ENCODE assay signal across 9 cellular contexts in the genomic region with DNA sequence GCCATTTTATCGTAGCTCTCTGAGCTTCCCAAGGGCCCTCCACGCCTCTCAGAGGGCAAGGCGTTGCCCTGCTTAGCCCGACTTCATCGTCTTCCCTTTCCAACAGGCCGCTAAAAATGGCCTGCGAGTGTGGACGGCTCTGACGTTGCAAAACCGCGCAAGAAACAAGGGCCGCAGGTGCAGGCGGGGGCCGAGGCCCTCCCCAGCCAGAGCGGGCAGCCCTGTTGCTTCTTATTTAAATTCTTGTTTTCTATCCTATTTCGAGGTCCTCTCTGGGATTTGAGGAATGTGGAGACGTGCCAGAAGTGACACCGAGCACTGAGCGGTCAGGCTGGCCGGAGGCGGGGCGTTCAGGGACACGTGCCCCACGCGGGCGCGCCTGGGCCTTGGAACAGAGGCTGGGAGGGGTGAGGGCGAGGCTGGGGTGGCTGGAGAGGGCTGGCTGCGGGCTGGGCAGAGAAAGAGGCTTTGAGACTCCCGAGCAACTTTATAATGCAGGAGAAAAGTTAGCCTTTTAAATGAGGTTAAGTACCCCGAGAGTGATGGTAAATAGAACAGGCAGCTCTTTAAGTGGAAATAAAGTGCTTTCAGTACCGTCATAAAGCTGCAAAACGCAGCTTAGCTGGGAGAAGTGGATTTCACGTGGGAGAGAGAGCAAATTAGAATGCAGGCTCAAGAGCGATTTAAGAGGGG.
DNase-seq lines count a peak whose midpoint lies in the region; ATAC-seq, FAIRE-seq and TF ChIP-seq lines count a peak whose summit lies in the region.
"Had no signal": no experiment of that assay in that cellular context is flagged by ENCODE, and none has a peak within 500 bp of the region (broad histone marks: within the 10 kb centered on the region; RNA-seq: fewer than 3 reads in every experiment).

No MANE protein-coding gene starts in this region.

- no peak overlapping the region for H3K4me3 Mint-ChIP-seq in activated CD4-positive, alpha-beta T cell treated with anti-CD3 and anti-CD28 coated beads, Interleukin-2, amount 10 ng/mL, durations not matched to agents 24 days and 14 days

- 0 out of 2 replicates have a peak overlapping the region, but pooled peaks have one; percentile 31 for H2BK15ac ChIP-seq in H1 (ENCODE audit: low read length)

- no peak overlapping the region for H3K27ac ChIP-seq in H1 (ENCODE audit: low read depth, low read length)
- peak overlapping the region; percentile 59 to 76 for H3K27ac ChIP-seq in lung (ENCODE audit: low read depth in 1 of 2, low read length in 1 of 2)
- H3K27ac ChIP-seq in substantia nigra (ENCODE audit: low read depth, low read length, poor library complexity, severe bottlenecking), result peak overlapping the region; percentile 5
- H3K27ac ChIP-seq: 22Rv1 had no signal

- FAIRE-seq in H1 (lab: Jason Lieb, UNC), result no peak

- H3K4me3 ChIP-seq in H1 (ENCODE audit: extremely low read depth in 1 of 4, insufficient read depth in 2 of 4, low read depth in 3 of 4, low read length in 4 of 4), result peak overlapping the region in 1 of 4 experiments; percentile 31; a peak in 1 of 8 replicates
- H3K4me3 ChIP-seq in lung, result no peak overlapping the region

- DNase-seq in NCI-H1436 (lab: John Stamatoyannopoulos, UW), result peak; percentile 15
- DNase-seq in NCI-H1436 treated with DMSO at 0.1 percent for 48 hours (lab: John Stamatoyannopoulos, UW), result no peak
- peak; percentile 23 to 74 for DNase-seq in H1 (ENCODE audit: low read depth in 1 of 2, low spot score in 2 of 2)
- DNase-seq in lung (ENCODE audit: low spot score), result peak; percentile 96
- peak in 47 of 49 donors; percentile 12 to 88 (median 52) for DNase-seq in substantia nigra (lab: John Stamatoyannopoulos, UW)
- DNase-seq in activated CD4-positive, alpha-beta T cell treated with anti-CD3 and anti-CD28 coated beads, Interleukin-2, amount 10 ng/mL, durations not matched to agents 24 days and 14 days, result no peak

- H3K4me1 Mint-ChIP-seq in activated CD4-positive, alpha-beta T cell treated with anti-CD3 and anti-CD28 coated beads, Interleukin-2, amount 10 ng/mL, durations not matched to agents 24 days and 14 days, result peaks cover 40% of the 10 kb centered on the region

- TF ChIP-seq POLR2A in H1 (IDR thresholded peaks at IDR 0.05; ENCODE audit: control extremely low read depth in 1 of 2, low read depth in 2 of 2, low read length in 2 of 2), result no peak

- no peaks in the 10 kb centered on the region for H3K79me2 ChIP-seq in H1 (ENCODE audit: control insufficient read depth in 1 of 2, insufficient read depth in 2 of 2, low read length in 2 of 2)

- 57% methylated on average over 31 of the region's 35 CpGs; no CpG with 5 or more reads in 1 of the 2 experiments for WGBS in H1 (ENCODE audit: extremely low coverage in 1 of 2, insufficient coverage in 1 of 2, insufficient read length in 1 of 2, insufficient replicate concordance in 2 of 2, low coverage in 1 of 2, low lambda C conversion rate in 2 of 2, missing lambda C conversion rate in 1 of 2), 2 experiments
- 11 to 18% methylated on average over 35 of the region's 35 CpGs for WGBS in lung, 2 donors

- H3K27ac Mint-ChIP-seq in activated CD4-positive, alpha-beta T cell treated with anti-CD3 and anti-CD28 coated beads, Interleukin-2, amount 10 ng/mL, durations not matched to agents 24 days and 14 days, result no peak overlapping the region

- peak overlapping the region; percentile 43 to 44 for H3K4me2 ChIP-seq in H1 (ENCODE audit: insufficient read depth in 1 of 2, low read depth in 2 of 2, low read length in 2 of 2)

- H3K56ac ChIP-seq in H1 (replicated peaks; ENCODE audit: insufficient read length, low read depth, low read length), result no peak overlapping the region

- H3K27me3 ChIP-seq in H1 (replicated peaks in 1 of 4; ENCODE audit: control insufficient read depth in 3 of 4, extremely low read depth in 1 of 4, insufficient read depth in 3 of 4, low read length in 3 of 4), result no peaks in the 10 kb centered on the region; a peak in 2 of 7 replicates
- no peaks in the 10 kb centered on the region for H3K27me3 ChIP-seq in lung (ENCODE audit: control insufficient read depth, insufficient read depth)

- no peak overlapping the region for H3K23ac ChIP-seq in H1 (ENCODE audit: insufficient read length)

- no peaks in the 10 kb centered on the region for H3K79me1 ChIP-seq in H1 (ENCODE audit: low read depth, low read length)

- no peak overlapping the region for H3K14ac ChIP-seq in H1 (ENCODE audit: insufficient read length)

- no peaks in the 10 kb centered on the region for H3K23me2 ChIP-seq in H1 (ENCODE audit: low read depth, low read length)

- H3K9ac ChIP-seq in H1 (replicated peaks in 1 of 4; ENCODE audit: extremely low read depth in 1 of 4, low read depth in 3 of 4, low read length in 3 of 4), result no peak overlapping the region

- H3K36me3 ChIP-seq in H1 (ENCODE audit: control insufficient read depth in 2 of 4, insufficient read depth in 4 of 4, low read length in 3 of 4), result no peaks in the 10 kb centered on the region
- H3K36me3 ChIP-seq in lung (ENCODE audit: control insufficient read depth in 2 of 2, insufficient read depth in 2 of 2, low read length in 2 of 2), result no peaks in the 10 kb centered on the region

- no peak for TF ChIP-seq EP300 in H1 (IDR thresholded peaks at IDR 0.05; ENCODE audit: borderline replicate concordance in 1 of 2, low read depth in 2 of 2, low read length in 2 of 2)

- no peak overlapping the region; the same call in 1 of the 2 replicates for H2BK20ac ChIP-seq in H1 (ENCODE audit: low read length)

- H3K9me3 ChIP-seq in H1 (ENCODE audit: insufficient read depth in 2 of 2, low read depth in 1 of 2, low read length in 1 of 2) (peaks cover 0 to 4% of the 10 kb centered on the region in 2 experiments; a peak in 3 of 4 replicates), lung (ENCODE audit: control insufficient read depth in 2 of 2, insufficient read depth in 1 of 2, low read length in 1 of 2) (peaks cover 0 to 2% of the 10 kb centered on the region in 2 donors)

- CTCF ChIA-PET in H1 (lab: Charles Lee; ENCODE audit: partially characterized antibody), result no interaction called here

- no peak overlapping the region for H2AK5ac ChIP-seq in H1 (ENCODE audit: low read depth, low read length)

- H2BK120ac ChIP-seq in H1 (replicated peaks; ENCODE audit: low read depth, low read length), result no peak overlapping the region

- no peak overlapping the region for H4K91ac ChIP-seq in H1 (replicated peaks; ENCODE audit: insufficient read length, low read length)

- 0 out of 2 replicates have a peak overlapping the region, but pooled peaks have one; percentile 15 for H3K18ac ChIP-seq in H1 (ENCODE audit: extremely low read depth, low read length)

- peaks cover 36% of the 10 kb centered on the region for H3K36me3 Mint-ChIP-seq in activated CD4-positive, alpha-beta T cell treated with anti-CD3 and anti-CD28 coated beads, Interleukin-2, amount 10 ng/mL, durations not matched to agents 24 days and 14 days (ENCODE audit: low read depth)

- no peak overlapping the region for H4K5ac ChIP-seq in H1 (ENCODE audit: insufficient read length, low read depth, low read length)

- H2AFZ ChIP-seq in H1 (ENCODE audit: low read length), result peak overlapping the region; percentile 87

- POLR2A ChIA-PET in H1 (lab: Charles Lee; ENCODE audit: partially characterized antibody), result interaction anchor here (1.0 kb wide), 1 partner anchor 36 kb away, joined by 3 read pairs; no protein-coding TSS in a partner anchor

- peak; percentile 95 for ATAC-seq in lung (ENCODE audit: insufficient read depth, low FRiP score)
- no peak for ATAC-seq in GM19324 (IDR thresholded peaks at IDR 0.05; ENCODE audit: low FRiP score, unreplicated experiment)
- no peak for ATAC-seq in GM19455 (IDR thresholded peaks at IDR 0.05; ENCODE audit: unreplicated experiment)

- TF ChIP-seq CTCF in H1 (IDR thresholded peaks at IDR 0.05; ENCODE audit: control extremely low read depth in 1 of 3, insufficient read depth in 1 of 3, low read depth in 1 of 3, low read length in 3 of 3), result no peak
- TF ChIP-seq CTCF in lung (IDR thresholded peaks at IDR 0.05; ENCODE audit: control extremely low read depth, extremely low read depth), result no peak

- intact Hi-C loops in activated CD4-positive, alpha-beta T cell treated with anti-CD3 and anti-CD28 coated beads, Interleukin-2, amount 10 ng/mL, durations not matched to agents 24 days and 14 days (cut with micrococcal nuclease), result no loop called here

- peaks cover 4 to 6% (median 5%) of the 10 kb centered on the region in 4 experiments; a peak in 6 of 7 replicates for H3K4me1 ChIP-seq in H1 (replicated peaks in 1 of 4; ENCODE audit: control insufficient read depth in 3 of 4, insufficient read depth in 4 of 4, low read length in 3 of 4)
- peaks cover 2 to 4% of the 10 kb centered on the region in 2 donors for H3K4me1 ChIP-seq in lung (ENCODE audit: control insufficient read depth in 2 of 2, insufficient read depth in 2 of 2, low read length in 2 of 2)

- H2BK12ac ChIP-seq in H1 (ENCODE audit: low read depth, low read length), result no peak overlapping the region; the same call in 1 of the 2 replicates

- no peak overlapping the region for H2BK5ac ChIP-seq in H1 (ENCODE audit: low read depth, low read length)

- H3K9me3 Mint-ChIP-seq in activated CD4-positive, alpha-beta T cell treated with anti-CD3 and anti-CD28 coated beads, Interleukin-2, amount 10 ng/mL, durations not matched to agents 24 days and 14 days, result peaks cover 2% of the 10 kb centered on the region

- H4K20me1 ChIP-seq in H1 (replicated peaks in 1 of 2; ENCODE audit: control insufficient read depth in 1 of 2, insufficient read depth in 2 of 2, low read length in 2 of 2), result no peaks in the 10 kb centered on the region

- no peak overlapping the region for H3K4ac ChIP-seq in H1 (replicated peaks; ENCODE audit: insufficient read length, low read depth, low read length)

- H3K27me3 Mint-ChIP-seq in activated CD4-positive, alpha-beta T cell treated with anti-CD3 and anti-CD28 coated beads, Interleukin-2, amount 10 ng/mL, durations not matched to agents 24 days and 14 days, result peaks cover 2% of the 10 kb centered on the region

- peak overlapping the region; percentile 77 for H4K8ac ChIP-seq in H1 (ENCODE audit: extremely low read depth, insufficient read depth, low read length)

- TF ChIP-seq RAD21 in H1 (IDR thresholded peaks at IDR 0.05 in 1 of 2, conservative IDR thresholded peaks at IDR 0.05 in 1 of 2; ENCODE audit: low read depth in 2 of 2, low read length in 2 of 2), result no peak

TF ChIP-seq in H1, 55 proteins besides CTCF, POLR2A, EP300 and RAD21 (continues in another document):
- TF ChIP-seq TEAD4 (IDR thresholded peaks at IDR 0.05; ENCODE audit: low read depth, low read length) (peak; percentile 61; the same call in 1 of the 2 replicates), NRF1 (IDR thresholded peaks at IDR 0.05; ENCODE audit: low read depth, low read length) (no peak), CHD1 (IDR thresholded peaks at IDR 0.05; ENCODE audit: low read depth, low read length) (no peak), BRCA1 (IDR thresholded peaks at IDR 0.05; ENCODE audit: low read depth, low read length) (no peak)
- TF ChIP-seq, protein P1, sequence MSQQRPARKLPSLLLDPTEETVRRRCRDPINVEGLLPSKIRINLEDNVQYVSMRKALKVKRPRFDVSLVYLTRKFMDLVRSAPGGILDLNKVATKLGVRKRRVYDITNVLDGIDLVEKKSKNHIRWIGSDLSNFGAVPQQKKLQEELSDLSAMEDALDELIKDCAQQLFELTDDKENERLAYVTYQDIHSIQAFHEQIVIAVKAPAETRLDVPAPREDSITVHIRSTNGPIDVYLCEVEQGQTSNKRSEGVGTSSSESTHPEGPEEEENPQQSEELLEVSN (IDR thresholded peaks at IDR 0.05), result peak; percentile 97

Comparison
In these comparisons a context has a peak if more than half of its experiments do, and no peak if none do; other contexts are left out.
1. DNase-seq: peak in NCI-H1436 (single experiment), H1 (2 of 2), lung (single experiment) and substantia nigra (47 of 49); none in NCI-H1436 treated with DMSO at 0.1 percent for 48 hours (single experiment) and activated CD4-positive, alpha-beta T cell treated with anti-CD3 and anti-CD28 coated beads, Interleukin-2, amount 10 ng/mL, durations not matched to agents 24 days and 14 days (single experiment).